23 cellular contexts compared by ENCODE assay signal in genomic region chr14:98685725-98686124, GRCh38.
"Had no signal": no experiment of that assay in that cellular context is flagged by ENCODE, and none has a peak within 500 bp of the region (broad histone marks: within the 10 kb centered on the region; RNA-seq: fewer than 3 reads in every experiment).

No MANE protein-coding gene starts in this region.

- H3K27me3 ChIP-seq: SJCRH30 had no signal

- DNase-seq: activated CD4-positive, CD25-positive, alpha-beta regulatory T cell; activated CD8-positive, alpha-beta memory T cell treated with anti-CD3 and anti-CD28 coated beads, Interleukin-2, amount 50 U/mL, for 4 hours; activated CD8-positive, alpha-beta T cell treated with anti-CD3 and anti-CD28 coated beads for 36 hours; activated naive CD4-positive, alpha-beta T cell; activated T-cell treated with anti-CD3 and anti-CD28 coated beads, Interleukin-2, amount 50 U/mL, for 1 hour; aorta; central memory CD4-positive, alpha-beta T cell; Kasumi-1; NCI-H1105 treated with DMSO at 0.1 percent for 48 hours; NCI-H1436 treated with DMSO at 0.1 percent for 48 hours; NCI-H187; NCI-H2081; NCI-H510A treated with DMSO at 0.1 percent for 48 hours; NCI-H69; NK-92 treated with Interleukin-12 subunit alpha and Interleukin-12 subunit beta, amount 100 ng/mL, for 24 hours; OCI-M1; Right ventricle myocardium superior; SJCRH30; SK-N-SH; T-helper 1 cell had no signal

- H3K36me3 ChIP-seq: SJCRH30 had no signal

- H3K4me3 ChIP-seq: SJCRH30 had no signal

- H3K27ac ChIP-seq: RWPE1, VCaP had no signal

- H3K9me3 ChIP-seq: SJCRH30, SK-N-SH had no signal

- ATAC-seq: activated CD8-positive, alpha-beta T cell treated with anti-CD3 and anti-CD28 coated beads for 36 hours; Panc1 had no signal
